ENCODE assay signal across 8 cellular contexts in genomic region chr5:33997331-33997983, GRCh38. TPM values are rescaled to one million over a fixed set of nuclear protein-coding genes. Genes with fewer than 3 reads are reported as not detected.
DNase-seq lines count a peak whose midpoint lies in the region; ATAC-seq, FAIRE-seq and TF ChIP-seq lines count a peak whose summit lies in the region.

No MANE protein-coding gene starts in this region.

- no peaks in the 10 kb centered on the region for H3K27me3 Mint-ChIP-seq in activated CD4-positive, alpha-beta T cell treated with anti-CD3 and anti-CD28 coated beads, Interleukin-2, amount 10 ng/mL, durations not matched to agents 24 days and 14 days
- H3K27me3 Mint-ChIP-seq in osteocyte (ENCODE audit: unreplicated experiment) = no peaks in the 10 kb centered on the region

- H3K36me3 Mint-ChIP-seq in activated CD4-positive, alpha-beta T cell treated with anti-CD3 and anti-CD28 coated beads, Interleukin-2, amount 10 ng/mL, durations not matched to agents 24 days and 14 days (ENCODE audit: low read depth) = peaks cover 11% of the 10 kb centered on the region
- H3K36me3 Mint-ChIP-seq in osteocyte (ENCODE audit: unreplicated experiment) = peaks cover 21% of the 10 kb centered on the region

- intact Hi-C loops in activated CD4-positive, alpha-beta T cell treated with anti-CD3 and anti-CD28 coated beads, Interleukin-2, amount 10 ng/mL, durations not matched to agents 24 days and 14 days (cut with micrococcal nuclease) = no loop called here

- H3K9me3 Mint-ChIP-seq in activated CD4-positive, alpha-beta T cell treated with anti-CD3 and anti-CD28 coated beads, Interleukin-2, amount 10 ng/mL, durations not matched to agents 24 days and 14 days = no peaks in the 10 kb centered on the region
- no peaks in the 10 kb centered on the region for H3K9me3 Mint-ChIP-seq in osteocyte (ENCODE audit: unreplicated experiment)

- in situ Hi-C loops in GM13977 (cut with MboI; ENCODE audit: low pct_unique_long_range_greater_than_20kb, low sequenced_read_pairs, unreplicated experiment) = loop anchor here (10.0 kb wide), 1 partner anchor 467 kb away; no protein-coding TSS in a partner anchor

- DNase-seq in AML-193 (lab: John Stamatoyannopoulos, UW) = peak; percentile 69 to 74
- peak; percentile 47 for DNase-seq in GM13977 (ENCODE audit: low spot score)
- peak; percentile 30 for DNase-seq in NCI-H2171 (lab: John Stamatoyannopoulos, UW)
- peak; percentile 79 for DNase-seq in activated CD4-positive, alpha-beta T cell treated with anti-CD3 and anti-CD28 coated beads, Interleukin-2, amount 10 ng/mL, durations not matched to agents 24 days and 14 days
- DNase-seq in frontal cortex (ENCODE audit: low spot score in 2 of 2) = peak; percentile 29 to 45
- no peak for DNase-seq in osteocyte (ENCODE audit: extremely low spot score, unreplicated experiment)
- DNase-seq in ecto neural progenitor cell (ENCODE audit: low spot score) = no peak

- peak; percentile 68 for TF ChIP-seq CTCF in GM13977 (IDR thresholded peaks at IDR 0.05; ENCODE audit: extremely low read depth, insufficient read depth, missing control alignments)
- peak; percentile 78 for TF ChIP-seq CTCF in osteocyte (IDR thresholded peaks at IDR 0.05)

- FAIRE-seq in frontal cortex (lab: Jason Lieb, UNC) = no peak

- ATAC-seq in HG03039 (IDR thresholded peaks at IDR 0.05; ENCODE audit: unreplicated experiment) = peak; percentile 56

- no peak overlapping the region for H3K4me3 Mint-ChIP-seq in activated CD4-positive, alpha-beta T cell treated with anti-CD3 and anti-CD28 coated beads, Interleukin-2, amount 10 ng/mL, durations not matched to agents 24 days and 14 days
- H3K4me3 Mint-ChIP-seq in osteocyte (ENCODE audit: unreplicated experiment) = no peak overlapping the region

- H3K27ac Mint-ChIP-seq in activated CD4-positive, alpha-beta T cell treated with anti-CD3 and anti-CD28 coated beads, Interleukin-2, amount 10 ng/mL, durations not matched to agents 24 days and 14 days = no peak overlapping the region
- peak overlapping the region; percentile 58 for H3K27ac Mint-ChIP-seq in osteocyte (ENCODE audit: unreplicated experiment)

- peaks cover 21% of the 10 kb centered on the region for H3K4me1 Mint-ChIP-seq in activated CD4-positive, alpha-beta T cell treated with anti-CD3 and anti-CD28 coated beads, Interleukin-2, amount 10 ng/mL, durations not matched to agents 24 days and 14 days
- H3K4me1 Mint-ChIP-seq in osteocyte (ENCODE audit: unreplicated experiment) = peaks cover 7% of the 10 kb centered on the region

RNA-seq across cellular contexts. Expression of gene AMACR, which starts 10.4 kb away (rescaled TPM):
- total RNA-seq in activated CD4-positive, alpha-beta T cell treated with anti-CD3 and anti-CD28 coated beads, Interleukin-2, amount 10 ng/mL, durations not matched to agents 24 days and 14 days = 6.4 and 7.7 TPM in 2 replicates
- 9.8 TPM for total RNA-seq in frontal cortex
- total RNA-seq in osteocyte = 12.8 and 13.0 TPM in 2 replicates

RNA-seq across cellular contexts. Expression of gene SLC45A2, which starts 13.0 kb away (rescaled TPM):
- not detected in 2 replicates for total RNA-seq in activated CD4-positive, alpha-beta T cell treated with anti-CD3 and anti-CD28 coated beads, Interleukin-2, amount 10 ng/mL, durations not matched to agents 24 days and 14 days
- total RNA-seq in frontal cortex (0.41 TPM), osteocyte (not detected in 2 replicates)

RNA-seq across cellular contexts. Expression of gene C1QTNF3, which starts 45.6 kb away (rescaled TPM):
- total RNA-seq in activated CD4-positive, alpha-beta T cell treated with anti-CD3 and anti-CD28 coated beads, Interleukin-2, amount 10 ng/mL, durations not matched to agents 24 days and 14 days = 2.0 and 2.1 TPM in 2 replicates
- total RNA-seq in frontal cortex (12.6 TPM), osteocyte (3.3 and 4.8 TPM in 2 replicates)

Comparison
In these comparisons a context has a peak if more than half of its experiments do, and no peak if none do; other contexts are left out.
1. DNase-seq: peak in AML-193 (2 of 2), GM13977 (single experiment), NCI-H2171 (single experiment), activated CD4-positive, alpha-beta T cell treated with anti-CD3 and anti-CD28 coated beads, Interleukin-2, amount 10 ng/mL, durations not matched to agents 24 days and 14 days (single experiment) and frontal cortex (2 of 2); none in osteocyte (single experiment) and ecto neural progenitor cell (single experiment).